ENCODE assay signal across 8 cellular contexts in the genomic region with DNA sequence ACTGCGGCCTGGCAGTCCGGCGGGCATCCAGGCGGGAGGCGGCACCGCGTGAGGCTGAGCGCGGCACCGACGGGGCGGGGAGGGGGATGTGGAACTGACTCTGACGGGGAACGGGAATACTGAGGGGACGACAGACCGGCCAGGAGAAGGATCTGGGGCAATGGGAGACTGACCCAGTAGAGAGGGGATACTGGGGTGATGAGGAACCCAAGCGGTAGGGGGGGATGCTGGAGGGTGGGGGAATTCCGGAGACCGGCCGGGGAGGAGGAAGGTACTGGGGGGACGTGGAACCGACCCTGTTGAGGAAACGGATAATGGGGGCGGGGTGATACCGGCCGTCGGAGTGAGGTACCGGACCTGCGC. TPM values are rescaled to one million over a fixed set of nuclear protein-coding genes. Genes with fewer than 3 reads are reported as not detected.
DNase-seq lines count a peak whose midpoint lies in the region; ATAC-seq and TF ChIP-seq lines count a peak whose summit lies in the region.

No MANE protein-coding gene starts in this region.

- H3K27me3 ChIP-seq in HUES48 (ENCODE audit: control insufficient read depth, insufficient read depth, low read length) (no peaks in the 10 kb centered on the region), gastroesophageal sphincter (no peaks in the 10 kb centered on the region), trophoblast cell (ENCODE audit: insufficient read depth, low read length) (no peaks in the 10 kb centered on the region)

- H2AK5ac ChIP-seq in trophoblast cell (ENCODE audit: low read length): peak overlapping the region; percentile 27

- H4K12ac ChIP-seq in trophoblast cell (ENCODE audit: low read depth, low read length): peak overlapping the region; percentile 59

- H3K23ac ChIP-seq in trophoblast cell (ENCODE audit: low read length): no peak overlapping the region

- peak overlapping the region; percentile 93 for H3K4me3 Mint-ChIP-seq in activated T-cell treated with anti-CD3 and anti-CD28 coated beads, Interleukin-2, amount 50 U/mL, for 4 hours

- H3K4ac ChIP-seq in trophoblast cell (ENCODE audit: low read depth, low read length): peak overlapping the region; percentile 54

- H3K9ac ChIP-seq in HUES48 (ENCODE audit: low read depth, low read length) (peak overlapping the region; percentile 68), trophoblast cell (ENCODE audit: low read length) (peak overlapping the region; percentile 42)

- H3K36me3 ChIP-seq in HUES48 (ENCODE audit: control insufficient read depth, insufficient read depth, low read length): peaks cover 11% of the 10 kb centered on the region; the same call in 1 of the 2 replicates
- peaks cover 0 to 14% of the 10 kb centered on the region in 2 donors for H3K36me3 ChIP-seq in gastroesophageal sphincter
- H3K36me3 ChIP-seq in trophoblast cell (ENCODE audit: control insufficient read depth in 1 of 2, insufficient read depth in 2 of 2, low read length in 2 of 2): peaks cover 4 to 11% of the 10 kb centered on the region in 2 experiments

- no peaks in the 10 kb centered on the region for H3K9me3 ChIP-seq in HUES48 (ENCODE audit: control insufficient read depth, insufficient read depth, low read length)
- H3K9me3 ChIP-seq in gastroesophageal sphincter: no peaks in the 10 kb centered on the region
- no peaks in the 10 kb centered on the region for H3K9me3 ChIP-seq in trophoblast cell (ENCODE audit: insufficient read depth, low read depth, low read length)

- H2BK120ac ChIP-seq in trophoblast cell (ENCODE audit: insufficient read depth, low read length, poor library complexity): peak overlapping the region; percentile 43

- H4K8ac ChIP-seq in trophoblast cell (ENCODE audit: low read depth, low read length): peak overlapping the region; percentile 89

- no peaks in the 10 kb centered on the region for H3K9me3 Mint-ChIP-seq in activated T-cell treated with anti-CD3 and anti-CD28 coated beads, Interleukin-2, amount 50 U/mL, for 4 hours

- H3K4me1 ChIP-seq in HUES48 (ENCODE audit: control insufficient read depth, insufficient read depth, low read length): peaks cover 4% of the 10 kb centered on the region; the same call in 1 of the 2 replicates
- peaks cover 0 to 57% (median 16%) of the 10 kb centered on the region in 3 donors for H3K4me1 ChIP-seq in gastroesophageal sphincter
- H3K4me1 ChIP-seq in trophoblast cell (ENCODE audit: control insufficient read depth in 1 of 2, insufficient read depth in 2 of 2, low read length in 2 of 2): peaks cover 9 to 23% of the 10 kb centered on the region in 2 experiments

- TF ChIP-seq EP300 in gastroesophageal sphincter (IDR thresholded peaks at IDR 0.05): no peak

- H3K27me3 Mint-ChIP-seq in activated T-cell treated with anti-CD3 and anti-CD28 coated beads, Interleukin-2, amount 50 U/mL, for 4 hours (ENCODE audit: low read depth): no peaks in the 10 kb centered on the region

- no peak for TF ChIP-seq POLR2A in gastroesophageal sphincter (IDR thresholded peaks at IDR 0.05)

- peaks cover 36% of the 10 kb centered on the region for H3K4me1 Mint-ChIP-seq in activated T-cell treated with anti-CD3 and anti-CD28 coated beads, Interleukin-2, amount 50 U/mL, for 4 hours (ENCODE audit: low read depth)

- peaks cover 11% of the 10 kb centered on the region for H3K79me1 ChIP-seq in trophoblast cell (ENCODE audit: low read length)

- H3K4me2 ChIP-seq in trophoblast cell (ENCODE audit: low read length): peak overlapping the region; percentile 98

- H3K4me3 ChIP-seq in HUES48 (ENCODE audit: low read depth, low read length): peak overlapping the region; percentile 91
- H3K4me3 ChIP-seq in gastroesophageal sphincter: peak overlapping the region; percentile 73 to 92
- peak overlapping the region; percentile 92 for H3K4me3 ChIP-seq in trophoblast cell (ENCODE audit: low read depth, low read length)

- DNase-seq in NCI-H748 (lab: John Stamatoyannopoulos, UW; ENCODE audit: unreplicated experiment) (peak; percentile 39), NCI-H748 treated with DMSO at 0.1 percent for 48 hours (lab: John Stamatoyannopoulos, UW) (no peak), trophoblast cell (no peak), SHP77 treated with DMSO at 0.1 percent for 48 hours (lab: John Stamatoyannopoulos, UW) (no peak)
- DNase-seq in activated T-cell treated with anti-CD3 and anti-CD28 coated beads, Interleukin-2, amount 50 U/mL, for 4 hours: no peak

- no peak for TF ChIP-seq CTCF in gastroesophageal sphincter (IDR thresholded peaks at IDR 0.05)

- H2AFZ ChIP-seq in trophoblast cell (ENCODE audit: insufficient read depth, low read length, poor library complexity): peak overlapping the region; percentile 85

- ATAC-seq in activated T-cell treated with anti-CD3 and anti-CD28 coated beads, Interleukin-2, amount 50 U/mL, for 4 hours: peak; percentile 12 to 16
- no peak for ATAC-seq in gastroesophageal sphincter
- ATAC-seq in GM18870 (IDR thresholded peaks at IDR 0.05; ENCODE audit: unreplicated experiment): no peak

- peak overlapping the region; percentile 71 for H3K14ac ChIP-seq in trophoblast cell (ENCODE audit: low read length)

- H3K79me2 ChIP-seq in trophoblast cell (ENCODE audit: control insufficient read depth, insufficient read depth, low read length, poor library complexity): peaks cover 11% of the 10 kb centered on the region

- H3K27ac ChIP-seq in HUES48 (ENCODE audit: low read depth, low read length) (peak overlapping the region; percentile 38), gastroesophageal sphincter (peak overlapping the region; percentile 51 to 93 (median 89)), trophoblast cell (ENCODE audit: low read depth, low read length) (peak overlapping the region; percentile 45)

- peak overlapping the region; percentile 56 for H4K91ac ChIP-seq in trophoblast cell (ENCODE audit: low read depth, low read length)

- 0% methylated on average over 4 to 6 of the region's 29 CpGs for WGBS in gastroesophageal sphincter (ENCODE audit: low coverage in 1 of 2), 2 donors
- WGBS in trophoblast cell (ENCODE audit: extremely low coverage, insufficient coverage, insufficient read length): no CpG with 5 or more reads among the region's 29 CpGs

- peak overlapping the region; percentile 67 for H2BK5ac ChIP-seq in trophoblast cell (ENCODE audit: low read depth, low read length, poor library complexity)

- no peak overlapping the region for H2BK12ac ChIP-seq in trophoblast cell (ENCODE audit: low read length)

- H3K18ac ChIP-seq in trophoblast cell (ENCODE audit: low read length): peak overlapping the region; percentile 88

- H3K36me3 Mint-ChIP-seq in activated T-cell treated with anti-CD3 and anti-CD28 coated beads, Interleukin-2, amount 50 U/mL, for 4 hours (ENCODE audit: insufficient read depth): peaks cover 8% of the 10 kb centered on the region

RNA-seq across cellular contexts. Expression of a gene that starts 0.4 kb away (rescaled TPM):
- 10 to 100 TPM; 12.8 to 14.6 (median 14.5) TPM for total RNA-seq in activated T-cell treated with anti-CD3 and anti-CD28 coated beads, Interleukin-2, amount 50 U/mL, for 4 hours
- total RNA-seq in gastroesophageal sphincter: 10 to 100 TPM in 1 of 4 donors, 1 to 10 TPM in 3; 7.2 to 14.1 (median 8.9) TPM
- 7.8 and 8.4 TPM in 2 replicates for polyA plus RNA-seq in trophoblast cell (2013)

Comparison
In these comparisons a context has a peak if more than half of its experiments do, and no peak if none do; other contexts are left out.
1. H3K27ac ChIP-seq: peak in every context shown above with its lines; median percentile 89 in gastroesophageal sphincter; 45 in trophoblast cell; 38 in HUES48.
2. ATAC-seq: peak in activated T-cell treated with anti-CD3 and anti-CD28 coated beads, Interleukin-2, amount 50 U/mL, for 4 hours (2 of 2); none in gastroesophageal sphincter (single experiment) and GM18870 (single experiment).
3. Peak in every context shown above with its lines, with median percentiles within 50 percentile points of each other: H3K4me3 ChIP-seq.